In genomic region chr10:79101560-79101971, GRCh38 we compare ENCODE assay signal across 9 cellular contexts. TPM values are rescaled to one million over a fixed set of nuclear protein-coding genes. Genes with fewer than 3 reads are reported as not detected.
DNase-seq lines count a peak whose midpoint lies in the region; ATAC-seq, FAIRE-seq and TF ChIP-seq lines count a peak whose summit lies in the region.
"Had no signal": no experiment of that assay in that cellular context is flagged by ENCODE, and none has a peak within 500 bp of the region (broad histone marks: within the 10 kb centered on the region; RNA-seq: fewer than 3 reads in every experiment).

No MANE protein-coding gene starts in this region.

- peaks cover 74% of the 10 kb centered on the region for H3K4me1 ChIP-seq in astrocyte (ENCODE audit: insufficient read depth, low read length)
- peaks cover 93% of the 10 kb centered on the region for H3K4me1 ChIP-seq in muscle layer of colon (ENCODE audit: insufficient read depth, low read length)

- no peak for DNase-seq in activated CD8-positive, alpha-beta T cell treated with anti-CD3 and anti-CD28 coated beads, Interleukin-2, amount 10 ng/mL, durations not matched to agents 7 days and 5 days
- no peak for DNase-seq in activated CD8-positive, alpha-beta T cell treated with anti-CD3 and anti-CD28 coated beads for 36 hours
- DNase-seq in astrocyte (ENCODE audit: low read depth) (no peak), type B pancreatic cell (ENCODE audit: extremely low spot score, unreplicated experiment) (no peak), GM10266 (ENCODE audit: extremely low spot score) (no peak)
- DNase-seq: NK-92 treated with Interleukin-12 subunit alpha and Interleukin-12 subunit beta, amount 100 ng/mL, for 24 hours had no signal

- H2AFZ ChIP-seq in astrocyte (ENCODE audit: low read depth, low read length) = no peak overlapping the region

- peaks cover 100% of the 10 kb centered on the region for H3K79me2 ChIP-seq in astrocyte (ENCODE audit: insufficient read depth, low read length)

- no peaks in the 10 kb centered on the region for H3K27me3 Mint-ChIP-seq in activated CD8-positive, alpha-beta T cell treated with anti-CD3 and anti-CD28 coated beads, Interleukin-2, amount 10 ng/mL, durations not matched to agents 7 days and 5 days (ENCODE audit: low read depth)
- H3K27me3 Mint-ChIP-seq in activated CD8-positive, alpha-beta T cell treated with anti-CD3 and anti-CD28 coated beads for 36 hours = no peaks in the 10 kb centered on the region
- H3K27me3 Mint-ChIP-seq in astrocyte (ENCODE audit: low read depth, unreplicated experiment) = no peaks in the 10 kb centered on the region
- H3K27me3 Mint-ChIP-seq in type B pancreatic cell = no peaks in the 10 kb centered on the region

- CTCF ChIA-PET in activated CD8-positive, alpha-beta T cell treated with anti-CD3 and anti-CD28 coated beads, Interleukin-2, amount 10 ng/mL, durations not matched to agents 7 days and 5 days (lab: Charles Lee) = interaction anchor here (1.1 to 1.6 kb wide), 2 partner anchors 23 to 94 kb away, joined by 3 to 6 read pairs; no protein-coding TSS in a partner anchor
- CTCF ChIA-PET in activated CD8-positive, alpha-beta T cell treated with anti-CD3 and anti-CD28 coated beads for 36 hours (lab: Charles Lee) = interaction anchor here (1.1 to 1.3 kb wide), 2 partner anchors 10 to 94 kb away, joined by 4 read pairs; no protein-coding TSS in a partner anchor

- peaks cover 28% of the 10 kb centered on the region for H3K4me1 Mint-ChIP-seq in activated CD8-positive, alpha-beta T cell treated with anti-CD3 and anti-CD28 coated beads, Interleukin-2, amount 10 ng/mL, durations not matched to agents 7 days and 5 days (ENCODE audit: low read depth)
- peaks cover 42% of the 10 kb centered on the region for H3K4me1 Mint-ChIP-seq in activated CD8-positive, alpha-beta T cell treated with anti-CD3 and anti-CD28 coated beads for 36 hours (ENCODE audit: low read depth)
- peaks cover 34% of the 10 kb centered on the region for H3K4me1 Mint-ChIP-seq in astrocyte (ENCODE audit: low read depth, unreplicated experiment)
- peaks cover 54% of the 10 kb centered on the region for H3K4me1 Mint-ChIP-seq in type B pancreatic cell (ENCODE audit: unreplicated experiment)

- no peak for FAIRE-seq in astrocyte (lab: Jason Lieb, UNC)

- no peaks in the 10 kb centered on the region for H3K36me3 Mint-ChIP-seq in activated CD8-positive, alpha-beta T cell treated with anti-CD3 and anti-CD28 coated beads, Interleukin-2, amount 10 ng/mL, durations not matched to agents 7 days and 5 days (ENCODE audit: low read depth)
- H3K36me3 Mint-ChIP-seq in activated CD8-positive, alpha-beta T cell treated with anti-CD3 and anti-CD28 coated beads for 36 hours (ENCODE audit: low read depth) = no peaks in the 10 kb centered on the region
- H3K36me3 Mint-ChIP-seq in astrocyte (ENCODE audit: low read depth, unreplicated experiment) (peaks cover 11% of the 10 kb centered on the region), type B pancreatic cell (peaks cover 4% of the 10 kb centered on the region)

- no peaks in the 10 kb centered on the region for H3K27me3 ChIP-seq in astrocyte (ENCODE audit: insufficient read depth, low read length)
- H3K27me3 ChIP-seq in muscle layer of colon (ENCODE audit: control insufficient read depth in 1 of 2, insufficient read depth in 2 of 2, low read length in 2 of 2) = no peaks in the 10 kb centered on the region

- H4K20me1 ChIP-seq in astrocyte (ENCODE audit: insufficient read depth, low read length) = peaks cover 100% of the 10 kb centered on the region

- H3K4me3 ChIP-seq in astrocyte (ENCODE audit: insufficient read depth, low read depth, low read length) = no peak overlapping the region
- peak overlapping the region in 1 of 2 donors; percentile 24 for H3K4me3 ChIP-seq in muscle layer of colon (ENCODE audit: low read depth in 1 of 2, low read length in 2 of 2)

- peak; percentile 35 for ATAC-seq in activated CD8-positive, alpha-beta T cell treated with anti-CD3 and anti-CD28 coated beads, Interleukin-2, amount 10 ng/mL, durations not matched to agents 7 days and 5 days
- no peak for ATAC-seq in activated CD8-positive, alpha-beta T cell treated with anti-CD3 and anti-CD28 coated beads for 36 hours
- ATAC-seq in HG02610 (IDR thresholded peaks at IDR 0.05; ENCODE audit: unreplicated experiment) (no peak), GM18861 (IDR thresholded peaks at IDR 0.05; ENCODE audit: unreplicated experiment) (no peak)

- H3K27ac ChIP-seq in astrocyte (ENCODE audit: low read depth, low read length) (peak overlapping the region; percentile 70), muscle layer of colon (ENCODE audit: low read depth, low read length) (peak overlapping the region; percentile 73)

- H3K9me3 Mint-ChIP-seq in activated CD8-positive, alpha-beta T cell treated with anti-CD3 and anti-CD28 coated beads, Interleukin-2, amount 10 ng/mL, durations not matched to agents 7 days and 5 days (ENCODE audit: insufficient read depth) = no peaks in the 10 kb centered on the region
- no peaks in the 10 kb centered on the region for H3K9me3 Mint-ChIP-seq in activated CD8-positive, alpha-beta T cell treated with anti-CD3 and anti-CD28 coated beads for 36 hours
- no peaks in the 10 kb centered on the region for H3K9me3 Mint-ChIP-seq in astrocyte (ENCODE audit: unreplicated experiment)
- no peaks in the 10 kb centered on the region for H3K9me3 Mint-ChIP-seq in type B pancreatic cell

- no peaks in the 10 kb centered on the region for H3K9me3 ChIP-seq in astrocyte (ENCODE audit: insufficient read depth, low read depth, low read length)
- no peaks in the 10 kb centered on the region for H3K9me3 ChIP-seq in muscle layer of colon (ENCODE audit: low read length)

- POLR2A ChIA-PET in activated CD8-positive, alpha-beta T cell treated with anti-CD3 and anti-CD28 coated beads, Interleukin-2, amount 10 ng/mL, durations not matched to agents 7 days and 5 days (lab: Charles Lee) = interaction anchor here (1.5 kb wide), 1 partner anchor 20 kb away, joined by 4 read pairs; no protein-coding TSS in a partner anchor
- POLR2A ChIA-PET in activated CD8-positive, alpha-beta T cell treated with anti-CD3 and anti-CD28 coated beads for 36 hours (lab: Charles Lee) = interaction anchor here (1.0 kb wide), 1 partner anchor 63 kb away, joined by 3 read pairs; no protein-coding TSS in a partner anchor

- peak overlapping the region; percentile 74 for H3K4me2 ChIP-seq in astrocyte (ENCODE audit: low read length)

- no peak for TF ChIP-seq CTCF in activated CD8-positive, alpha-beta T cell treated with anti-CD3 and anti-CD28 coated beads for 36 hours (IDR thresholded peaks at IDR 0.05)
- TF ChIP-seq CTCF in astrocyte (IDR thresholded peaks at IDR 0.05; ENCODE audit: insufficient read depth, low read depth, low read length) (no peak), type B pancreatic cell (conservative IDR thresholded peaks at IDR 0.05) (no peak), GM10266 (IDR thresholded peaks at IDR 0.05; ENCODE audit: control insufficient read depth, insufficient read depth, low read depth, missing control alignments) (no peak)

- H3K4me3 Mint-ChIP-seq in activated CD8-positive, alpha-beta T cell treated with anti-CD3 and anti-CD28 coated beads, Interleukin-2, amount 10 ng/mL, durations not matched to agents 7 days and 5 days = no peak overlapping the region
- H3K4me3 Mint-ChIP-seq in activated CD8-positive, alpha-beta T cell treated with anti-CD3 and anti-CD28 coated beads for 36 hours = no peak overlapping the region
- H3K4me3 Mint-ChIP-seq in astrocyte (ENCODE audit: unreplicated experiment) = no peak overlapping the region
- H3K4me3 Mint-ChIP-seq in type B pancreatic cell = peak overlapping the region; percentile 39

- H3K36me3 ChIP-seq in astrocyte (ENCODE audit: insufficient read depth, low read length) = no peaks in the 10 kb centered on the region
- H3K36me3 ChIP-seq in muscle layer of colon (ENCODE audit: insufficient read depth, low read length) = no peaks in the 10 kb centered on the region

- H3K27ac Mint-ChIP-seq in activated CD8-positive, alpha-beta T cell treated with anti-CD3 and anti-CD28 coated beads, Interleukin-2, amount 10 ng/mL, durations not matched to agents 7 days and 5 days = no peak overlapping the region
- no peak overlapping the region for H3K27ac Mint-ChIP-seq in activated CD8-positive, alpha-beta T cell treated with anti-CD3 and anti-CD28 coated beads for 36 hours
- H3K27ac Mint-ChIP-seq in astrocyte (ENCODE audit: unreplicated experiment) (no peak overlapping the region), type B pancreatic cell (peak overlapping the region; percentile 71)

- intact Hi-C loops in activated CD8-positive, alpha-beta T cell treated with anti-CD3 and anti-CD28 coated beads for 36 hours (cut with micrococcal nuclease) = no loop called here

- H3K9ac ChIP-seq in astrocyte (ENCODE audit: low read length) (peak overlapping the region; percentile 63), muscle layer of colon (ENCODE audit: low read length) (peak overlapping the region; percentile 50)

RNA-seq across cellular contexts. Expression of gene ZMIZ1, which starts 32.8 kb away (rescaled TPM):
- 10 to 100 TPM; 39.9 to 40.6 TPM for total RNA-seq in activated CD8-positive, alpha-beta T cell treated with anti-CD3 and anti-CD28 coated beads, Interleukin-2, amount 10 ng/mL, durations not matched to agents 7 days and 5 days
- 10 to 100 TPM; 46.5 to 52.2 TPM for total RNA-seq in activated CD8-positive, alpha-beta T cell treated with anti-CD3 and anti-CD28 coated beads for 36 hours
- total RNA-seq in astrocyte (45.5 and 49.7 TPM in 2 replicates), type B pancreatic cell (ENCODE audit: low replicate concordance) (62.2 and 102 TPM in 2 replicates)
